15 cellular contexts compared by ENCODE assay signal in the genomic region with DNA sequence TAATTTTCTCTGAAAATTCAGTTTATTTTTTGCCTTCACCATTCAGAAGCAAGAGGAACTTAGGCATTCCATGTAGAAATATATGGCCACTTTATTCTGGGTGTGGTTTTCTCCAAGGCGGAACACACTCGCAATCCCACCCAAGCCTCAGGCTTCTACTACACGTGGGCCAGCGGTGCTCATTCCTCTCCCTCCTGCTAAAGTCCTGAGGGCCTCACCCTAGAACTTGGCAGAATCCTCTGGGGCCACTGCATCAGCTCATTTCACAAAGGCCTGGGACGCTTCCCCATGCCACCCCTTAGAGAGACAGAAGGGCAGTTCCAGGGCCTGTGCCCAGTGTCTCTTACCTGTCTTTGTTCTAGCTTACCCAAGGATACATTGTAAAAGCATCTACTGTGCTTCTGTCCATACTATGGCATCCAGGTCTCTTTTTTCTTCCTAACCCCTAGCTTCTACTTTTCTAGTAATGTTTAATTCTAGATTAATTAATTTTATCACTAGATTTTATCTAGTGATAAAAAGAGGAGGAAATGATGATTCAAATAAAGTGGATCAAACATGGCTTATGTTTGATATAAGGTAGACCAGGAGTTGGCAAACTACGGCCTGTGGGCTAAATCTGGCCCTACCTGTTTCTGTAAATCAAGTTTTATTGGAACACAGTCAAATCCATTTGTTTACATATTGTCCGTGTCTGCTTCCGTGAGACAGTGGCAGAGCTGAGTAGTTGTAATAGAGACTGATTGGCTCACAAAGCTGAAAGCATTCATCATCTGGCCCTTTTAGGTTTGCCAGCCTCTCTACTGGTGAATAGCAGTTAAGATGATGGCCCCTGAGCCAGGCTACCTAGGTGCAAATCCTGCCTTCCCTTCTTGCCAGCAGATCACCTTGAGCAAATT. TPM values are rescaled to one million over a fixed set of nuclear protein-coding genes. Genes with fewer than 3 reads are reported as not detected.
DNase-seq lines count a peak whose midpoint lies in the region; ATAC-seq and TF ChIP-seq lines count a peak whose summit lies in the region.
"Had no signal": no experiment of that assay in that cellular context is flagged by ENCODE, and none has a peak within 500 bp of the region (broad histone marks: within the 10 kb centered on the region; RNA-seq: fewer than 3 reads in every experiment).

No MANE protein-coding gene starts in this region.

- H3K4me1 Mint-ChIP-seq in H9 = no peaks in the 10 kb centered on the region
- peaks cover 18% of the 10 kb centered on the region for H3K4me1 Mint-ChIP-seq in activated CD8-positive, alpha-beta T cell treated with anti-CD3 and anti-CD28 coated beads, Interleukin-2, amount 10 ng/mL, durations not matched to agents 7 days and 5 days (ENCODE audit: low read depth)

- peak overlapping the region in 2 of 3 experiments; percentile 14 to 31; a peak in 1 of 7 replicates for H3K27ac Mint-ChIP-seq in H9
- no peak overlapping the region for H3K27ac Mint-ChIP-seq in activated CD8-positive, alpha-beta T cell treated with anti-CD3 and anti-CD28 coated beads, Interleukin-2, amount 10 ng/mL, durations not matched to agents 7 days and 5 days
- H3K27ac Mint-ChIP-seq: activated T-cell treated with anti-CD3 and anti-CD28 coated beads, Interleukin-2, amount 50 U/mL, for 72 hours; natural killer cell treated with Interleukin-12 subunit alpha and Interleukin-12 subunit beta and Interleukin-15 and Interleukin-18, amount 100 ng/mL, for 72 hours had no signal

- H4K20me1 ChIP-seq in H9 (ENCODE audit: control insufficient read depth, insufficient read depth, insufficient read length) = no peaks in the 10 kb centered on the region

- no peak for TF ChIP-seq CTCF in H9 (conservative IDR thresholded peaks at IDR 0.05)
- no peak for TF ChIP-seq CTCF in breast epithelium (IDR thresholded peaks at IDR 0.05)
- TF ChIP-seq CTCF in coronary artery (IDR thresholded peaks at IDR 0.05) = no peak

- no peak overlapping the region for H2BK120ac ChIP-seq in H9 (ENCODE audit: low read depth, low read length, poor library complexity, severe bottlenecking)

- POLR2A ChIA-PET in activated CD8-positive, alpha-beta T cell treated with anti-CD3 and anti-CD28 coated beads, Interleukin-2, amount 10 ng/mL, durations not matched to agents 7 days and 5 days (lab: Charles Lee) = interaction anchor here (0.6 kb wide), 1 partner anchor 64 kb away, joined by 5 read pairs; no protein-coding TSS in a partner anchor

- no peak overlapping the region for H3K27ac ChIP-seq in H9 (ENCODE audit: insufficient read length, low read depth, low read length)
- H3K27ac ChIP-seq in breast epithelium = peak overlapping the region; percentile 45 to 53
- H3K27ac ChIP-seq in mucosa of rectum (ENCODE audit: low read depth in 2 of 2, low read length in 2 of 2) = peak overlapping the region; percentile 58 to 60
- H3K27ac ChIP-seq in coronary artery = no peak overlapping the region
- H3K27ac ChIP-seq: adrenal gland had no signal

- H2BK20ac ChIP-seq in H9 (ENCODE audit: low read depth, low read length, poor library complexity, severe bottlenecking) = no peak overlapping the region

- H3K79me1 ChIP-seq in H9 (ENCODE audit: insufficient read depth, low read depth, low read length, poor library complexity, severe bottlenecking) = no peaks in the 10 kb centered on the region

- H3K36me3 Mint-ChIP-seq in H9 (ENCODE audit: insufficient read depth in 1 of 3, low read depth in 3 of 3) = peaks cover 3 to 26% (median 12%) of the 10 kb centered on the region in 3 experiments; a peak in 6 of 7 replicates
- H3K36me3 Mint-ChIP-seq in activated CD8-positive, alpha-beta T cell treated with anti-CD3 and anti-CD28 coated beads, Interleukin-2, amount 10 ng/mL, durations not matched to agents 7 days and 5 days (ENCODE audit: low read depth) = peaks cover 8% of the 10 kb centered on the region

- H3K27me3 ChIP-seq in H9 (ENCODE audit: insufficient read depth, low read length) (no peaks in the 10 kb centered on the region), breast epithelium (no peaks in the 10 kb centered on the region), mucosa of rectum (ENCODE audit: control insufficient read depth in 2 of 2, insufficient read depth in 2 of 2, low read length in 2 of 2) (no peaks in the 10 kb centered on the region)
- H3K27me3 ChIP-seq: adrenal gland had no signal

- no peak overlapping the region for H3K18ac ChIP-seq in H9 (ENCODE audit: insufficient read length, low read depth, low read length)

- no peak overlapping the region for H2AK5ac ChIP-seq in H9 (ENCODE audit: insufficient read length, low read length)

- no peaks in the 10 kb centered on the region for H3K27me3 Mint-ChIP-seq in H9 (ENCODE audit: low read depth)
- H3K27me3 Mint-ChIP-seq in activated CD8-positive, alpha-beta T cell treated with anti-CD3 and anti-CD28 coated beads, Interleukin-2, amount 10 ng/mL, durations not matched to agents 7 days and 5 days (ENCODE audit: low read depth) = no peaks in the 10 kb centered on the region
- H3K27me3 Mint-ChIP-seq: CD4-positive, CD25-positive, alpha-beta regulatory T cell; natural killer cell treated with Interleukin-12 subunit alpha and Interleukin-12 subunit beta and Interleukin-15 and Interleukin-18, amount 100 ng/mL, for 72 hours had no signal

- no peak overlapping the region for H3K14ac ChIP-seq in H9 (ENCODE audit: insufficient read depth, low read length)

- no peak overlapping the region for H3K23ac ChIP-seq in H9 (ENCODE audit: insufficient read length, low read depth, low read length)

- no peak for DNase-seq in H9
- peak; percentile 55 to 89 for DNase-seq in NCI-H2081 (lab: John Stamatoyannopoulos, UW)
- DNase-seq in breast epithelium (ENCODE audit: low spot score in 2 of 2) = peak; percentile 19 to 55
- DNase-seq in coronary artery (ENCODE audit: low spot score) = no peak
- DNase-seq in activated CD8-positive, alpha-beta T cell treated with anti-CD3 and anti-CD28 coated beads, Interleukin-2, amount 10 ng/mL, durations not matched to agents 7 days and 5 days = no peak
- DNase-seq: activated CD4-positive, alpha-beta T cell treated with anti-CD3 and anti-CD28 coated beads, Interleukin-2, amount 50 U/mL, for 48 hours; activated T-cell treated with anti-CD3 and anti-CD28 coated beads, Interleukin-2, amount 50 U/mL, for 72 hours; adrenal gland; CD4-positive, CD25-positive, alpha-beta regulatory T cell; GDM1; hippocampal formation; retina had no signal

- ATAC-seq in HG02588 (IDR thresholded peaks at IDR 0.05; ENCODE audit: unreplicated experiment) = no peak
- no peak for ATAC-seq in activated CD8-positive, alpha-beta T cell treated with anti-CD3 and anti-CD28 coated beads, Interleukin-2, amount 10 ng/mL, durations not matched to agents 7 days and 5 days
- ATAC-seq: activated T-cell treated with anti-CD3 and anti-CD28 coated beads, Interleukin-2, amount 50 U/mL, for 72 hours; natural killer cell treated with Interleukin-12 subunit alpha and Interleukin-12 subunit beta and Interleukin-15 and Interleukin-18, amount 100 ng/mL, for 72 hours had no signal

- no peak overlapping the region for H3T11ph ChIP-seq in H9 (ENCODE audit: low read length)

- no peak overlapping the region for H3K4me2 ChIP-seq in H9 (ENCODE audit: insufficient read depth, insufficient read length, low read length)

- TF ChIP-seq POLR2A in breast epithelium (IDR thresholded peaks at IDR 0.05) = no peak

- no peaks in the 10 kb centered on the region for H3K23me2 ChIP-seq in H9 (ENCODE audit: insufficient read length, low read depth, low read length, poor library complexity, severe bottlenecking)

- no peak overlapping the region for H4K5ac ChIP-seq in H9 (ENCODE audit: insufficient read length, low read depth, low read length)

- no peaks in the 10 kb centered on the region for H3K9me3 Mint-ChIP-seq in H9
- H3K9me3 Mint-ChIP-seq in activated CD8-positive, alpha-beta T cell treated with anti-CD3 and anti-CD28 coated beads, Interleukin-2, amount 10 ng/mL, durations not matched to agents 7 days and 5 days (ENCODE audit: insufficient read depth) = no peaks in the 10 kb centered on the region
- H3K9me3 Mint-ChIP-seq: activated T-cell treated with anti-CD3 and anti-CD28 coated beads, Interleukin-2, amount 50 U/mL, for 72 hours; CD4-positive, CD25-positive, alpha-beta regulatory T cell; natural killer cell treated with Interleukin-12 subunit alpha and Interleukin-12 subunit beta and Interleukin-15 and Interleukin-18, amount 100 ng/mL, for 72 hours had no signal

- CTCF ChIA-PET in activated CD8-positive, alpha-beta T cell treated with anti-CD3 and anti-CD28 coated beads, Interleukin-2, amount 10 ng/mL, durations not matched to agents 7 days and 5 days (lab: Charles Lee) = no interaction called here

- no peak overlapping the region for H3K56ac ChIP-seq in H9 (ENCODE audit: insufficient read length, low read depth, low read length)

- H2BK12ac ChIP-seq in H9 (ENCODE audit: insufficient read length, low read depth, low read length) = no peak overlapping the region

- WGBS in H9 (ENCODE audit: extremely low coverage, insufficient read length, low lambda C conversion rate) = no CpG with 5 or more reads among the region's 8 CpGs

- H3K79me2 ChIP-seq in H9 (ENCODE audit: insufficient read depth, low read length) = no peaks in the 10 kb centered on the region

- H3K4me3 ChIP-seq in breast epithelium = no peak overlapping the region
- H3K4me3 ChIP-seq in mucosa of rectum (ENCODE audit: low read length in 2 of 2) = no peak overlapping the region
- no peak overlapping the region for H3K4me3 ChIP-seq in coronary artery
- H3K4me3 ChIP-seq: adrenal gland had no signal

- H3K9me3 ChIP-seq in H9 (ENCODE audit: control insufficient read depth, low read depth, low read length) (no peaks in the 10 kb centered on the region), breast epithelium (no peaks in the 10 kb centered on the region), mucosa of rectum (ENCODE audit: control insufficient read depth in 2 of 2, low read length in 2 of 2) (no peaks in the 10 kb centered on the region)
- H3K9me3 ChIP-seq: adrenal gland had no signal

- no peaks in the 10 kb centered on the region for H3K4me1 ChIP-seq in H9 (ENCODE audit: insufficient read depth, low read length)
- H3K4me1 ChIP-seq in breast epithelium = no peaks in the 10 kb centered on the region
- H3K4me1 ChIP-seq in mucosa of rectum (ENCODE audit: control insufficient read depth in 2 of 2, insufficient read depth in 2 of 2, low read length in 2 of 2) = peaks cover 4 to 9% of the 10 kb centered on the region in 2 donors
- H3K4me1 ChIP-seq: adrenal gland had no signal

- intact Hi-C loops in breast epithelium (cut with DNase I; ENCODE audit: low total_unique reads) = no loop called here

- no peak overlapping the region for H2BK15ac ChIP-seq in H9 (ENCODE audit: low read depth, low read length)

- no peak overlapping the region for H4K8ac ChIP-seq in H9 (replicated peaks; ENCODE audit: insufficient read length, low read depth, low read length)

- H2AFZ ChIP-seq in H9 (ENCODE audit: low read length) = no peak overlapping the region

- peaks cover 5% of the 10 kb centered on the region for H3K36me3 ChIP-seq in breast epithelium
- peaks cover 0 to 8% of the 10 kb centered on the region in 2 donors for H3K36me3 ChIP-seq in mucosa of rectum (ENCODE audit: control insufficient read depth in 2 of 2, insufficient read depth in 2 of 2, low read length in 2 of 2)

- H3K4ac ChIP-seq in H9 (ENCODE audit: low read depth, low read length) = no peak overlapping the region

- H3K9ac ChIP-seq in H9 (ENCODE audit: extremely low read depth, insufficient read length, low read length) (no peak overlapping the region), mucosa of rectum (ENCODE audit: low read depth in 1 of 2, low read length in 2 of 2) (no peak overlapping the region)

- no peak overlapping the region for H3K4me3 Mint-ChIP-seq in H9
- no peak overlapping the region for H3K4me3 Mint-ChIP-seq in activated CD8-positive, alpha-beta T cell treated with anti-CD3 and anti-CD28 coated beads, Interleukin-2, amount 10 ng/mL, durations not matched to agents 7 days and 5 days
- H3K4me3 Mint-ChIP-seq: activated T-cell treated with anti-CD3 and anti-CD28 coated beads, Interleukin-2, amount 50 U/mL, for 72 hours; CD4-positive, CD25-positive, alpha-beta regulatory T cell; natural killer cell treated with Interleukin-12 subunit alpha and Interleukin-12 subunit beta and Interleukin-15 and Interleukin-18, amount 100 ng/mL, for 72 hours had no signal

- no peak overlapping the region for H2BK5ac ChIP-seq in H9 (ENCODE audit: insufficient read length, low read length)

- no peak overlapping the region for H4K91ac ChIP-seq in H9 (ENCODE audit: insufficient read length, low read depth, low read length)

RNA-seq across cellular contexts. Expression of a gene that starts 29.8 kb away (rescaled TPM):
- total RNA-seq in H9 (2021) = 44.4 and 44.6 TPM in 2 replicates
- total RNA-seq in breast epithelium = 10 to 100 TPM; 10.1 to 19.5 (median 13.1) TPM
- 10 to 100 TPM; 29.0 to 32.1 TPM for total RNA-seq in activated CD8-positive, alpha-beta T cell treated with anti-CD3 and anti-CD28 coated beads, Interleukin-2, amount 10 ng/mL, durations not matched to agents 7 days and 5 days

Comparison
In these comparisons a context has a peak if more than half of its experiments do, and no peak if none do; other contexts are left out.
1. DNase-seq: peak in NCI-H2081 (2 of 2) and breast epithelium (2 of 2); none in H9 (single experiment), coronary artery (single experiment) and activated CD8-positive, alpha-beta T cell treated with anti-CD3 and anti-CD28 coated beads, Interleukin-2, amount 10 ng/mL, durations not matched to agents 7 days and 5 days (single experiment).
2. H3K27ac ChIP-seq: peak in breast epithelium (2 of 2) and mucosa of rectum (2 of 2); none in H9 (single experiment) and coronary artery (0 of 2).